In genomic region chr11:15807827-15808226, GRCh38 we compare ENCODE assay signal across 20 cellular contexts.
DNase-seq lines count a peak whose midpoint lies in the region; ATAC-seq, FAIRE-seq and TF ChIP-seq lines count a peak whose summit lies in the region.
"Had no signal": no experiment of that assay in that cellular context is flagged by ENCODE, and none has a peak within 500 bp of the region (broad histone marks: within the 10 kb centered on the region; RNA-seq: fewer than 3 reads in every experiment).

No MANE protein-coding gene starts in this region.

- intact Hi-C loops in K562 (cut with micrococcal nuclease) (no loop called here), ascending aorta (cut with DNase I) (no loop called here), upper lobe of right lung (cut with DNase I) (no loop called here)

- no peak overlapping the region for H3K4me3 ChIP-seq in K562
- no peak overlapping the region for H3K4me3 ChIP-seq in osteoblast (ENCODE audit: insufficient read depth, low read length)
- no peak overlapping the region for H3K4me3 ChIP-seq in ascending aorta
- H3K4me3 ChIP-seq in upper lobe of right lung, result no peak overlapping the region
- H3K4me3 ChIP-seq: A549, HAP-1 had no signal

- POLR2A ChIA-PET in K562 (lab: Yijun Ruan, JAX), result no interaction called here

- H3K36me3 ChIP-seq in K562 (ENCODE audit: control insufficient read depth, insufficient read depth, low read length) (no peaks in the 10 kb centered on the region), osteoblast (ENCODE audit: insufficient read depth, low read length) (no peaks in the 10 kb centered on the region), ascending aorta (no peaks in the 10 kb centered on the region), upper lobe of right lung (no peaks in the 10 kb centered on the region)
- H3K36me3 ChIP-seq: HAP-1 had no signal

- in situ Hi-C loops in K562 (cut with MboI), result no loop called here

- DNase-seq in NCI-H2227 (lab: John Stamatoyannopoulos, UW; ENCODE audit: unreplicated experiment) (peak; percentile 28), OCI-M1 (lab: John Stamatoyannopoulos, UW) (peak; percentile 45), K562 (ENCODE audit: extremely low read depth in 1 of 4, low spot score in 3 of 4) (no peak), osteoblast (ENCODE audit: insufficient read length, low spot score, missing footprints) (peak; percentile 51), ascending aorta (ENCODE audit: low spot score in 2 of 2) (no peak), upper lobe of right lung (no peak)
- DNase-seq: CD8-positive, alpha-beta T cell; COR-L47; DMS153; DMS79 treated with DMSO at 0.1 percent for 48 hours; EL; HFFc6 had no signal

- BruUV-seq in K562 (replicated peaks; lab: Mats Ljungman, UMichigan), result no TSS peak

- H3K79me2 ChIP-seq in K562 (ENCODE audit: control insufficient read depth, insufficient read depth, low read length) (no peaks in the 10 kb centered on the region), osteoblast (ENCODE audit: insufficient read depth, low read length) (no peaks in the 10 kb centered on the region)

- CTCF ChIA-PET in K562 (lab: Yijun Ruan, JAX; ENCODE audit: low intra/inter-chr PET ratio), result no interaction called here

- no peak for FAIRE-seq in K562 (lab: Jason Lieb, UNC)
- FAIRE-seq: A549, D721Med, G401.6, GM12891, H1 had no signal

- H3K27me3 ChIP-seq in K562 (ENCODE audit: control insufficient read depth in 2 of 2, insufficient read depth in 2 of 2, low read length in 2 of 2) (no peaks in the 10 kb centered on the region), osteoblast (ENCODE audit: insufficient read depth, low read length) (no peaks in the 10 kb centered on the region), ascending aorta (no peaks in the 10 kb centered on the region), upper lobe of right lung (no peaks in the 10 kb centered on the region)

- no peak for TF ChIP-seq EP300 in K562 (IDR thresholded peaks at IDR 0.05; ENCODE audit: low read length)

- no peak for TF ChIP-seq CTCF in K562 (IDR thresholded peaks at IDR 0.05 in 2 of 3, conservative IDR thresholded peaks at IDR 0.05 in 1 of 3; ENCODE audit: insufficient read depth in 2 of 3, low read depth in 1 of 3, low read length in 3 of 3)
- no peak for TF ChIP-seq CTCF in osteoblast (IDR thresholded peaks at IDR 0.05; ENCODE audit: extremely low read depth, low read depth, low read length)
- TF ChIP-seq CTCF in ascending aorta (IDR thresholded peaks at IDR 0.05), result no peak
- no peak for TF ChIP-seq CTCF in upper lobe of right lung (IDR thresholded peaks at IDR 0.05)

- H3K27ac ChIP-seq in K562 (ENCODE audit: extremely low read depth, low read depth, low read length), result no peak overlapping the region
- no peak overlapping the region for H3K27ac ChIP-seq in osteoblast (ENCODE audit: low read depth, low read length)
- no peak overlapping the region for H3K27ac ChIP-seq in ascending aorta
- H3K27ac ChIP-seq in upper lobe of right lung, result no peak overlapping the region
- H3K27ac ChIP-seq: A549, HL-60 had no signal

- ATAC-seq in K562 (peak; percentile 47), HG03442 (IDR thresholded peaks at IDR 0.05; ENCODE audit: unreplicated experiment) (no peak), upper lobe of right lung (no peak)
- ATAC-seq: A549; CD8-positive, alpha-beta T cell had no signal

- H2AFZ ChIP-seq in K562 (ENCODE audit: low read depth, low read length) (no peak overlapping the region), osteoblast (ENCODE audit: low read length) (no peak overlapping the region)

- H3K9me3 ChIP-seq in K562 (replicated peaks; ENCODE audit: control insufficient read depth, insufficient read depth, low read depth, low read length) (no peaks in the 10 kb centered on the region), osteoblast (ENCODE audit: low read depth, low read length) (no peaks in the 10 kb centered on the region), ascending aorta (no peaks in the 10 kb centered on the region), upper lobe of right lung (no peaks in the 10 kb centered on the region)
- H3K9me3 ChIP-seq: A549, HAP-1 had no signal

- no peak overlapping the region for H3K9ac ChIP-seq in K562 (ENCODE audit: insufficient read depth in 1 of 2, low read depth in 2 of 2, low read length in 2 of 2)

- H3K4me2 ChIP-seq in K562 (ENCODE audit: insufficient read depth, low read length) (no peak overlapping the region), osteoblast (ENCODE audit: insufficient read depth, low read length) (no peak overlapping the region)
- H3K4me2 ChIP-seq: A549 had no signal

- H4K20me1 ChIP-seq in K562 (replicated peaks; ENCODE audit: control insufficient read depth, insufficient read depth, low read length) (no peaks in the 10 kb centered on the region), osteoblast (ENCODE audit: insufficient read depth, low read length) (no peaks in the 10 kb centered on the region)

- TF ChIP-seq RAD21 in K562 (CRISPR knock-in tag; conservative IDR thresholded peaks at IDR 0.05 in 1 of 2, IDR thresholded peaks at IDR 0.05 in 1 of 2), result no peak

- H3K9me1 ChIP-seq in K562 (ENCODE audit: control insufficient read depth, insufficient read depth, low read length), result no peaks in the 10 kb centered on the region

- 0% methylated on average over 2 of the region's 2 CpGs for WGBS in K562 (ENCODE audit: insufficient coverage, low coverage, missing lambda C conversion rate)

- no peak for TF ChIP-seq POLR2A in K562 (conservative IDR thresholded peaks at IDR 0.05)

- H3K4me1 ChIP-seq in K562 (replicated peaks in 1 of 2; ENCODE audit: control insufficient read depth in 2 of 2, insufficient read depth in 2 of 2, low read length in 2 of 2) (no peaks in the 10 kb centered on the region), osteoblast (ENCODE audit: insufficient read depth, low read length) (peaks cover 11% of the 10 kb centered on the region), ascending aorta (no peaks in the 10 kb centered on the region), upper lobe of right lung (no peaks in the 10 kb centered on the region)
- H3K4me1 ChIP-seq: A549, HAP-1 had no signal

TF ChIP-seq in K562, 482 proteins besides CTCF, POLR2A, EP300 and RAD21:
- TF ChIP-seq ZFPM2 (CRISPR knock-in tag; IDR thresholded peaks at IDR 0.05) (no peak), ZNF239 (CRISPR knock-in tag; IDR thresholded peaks at IDR 0.05) (peak; percentile 88), ATF3 (IDR thresholded peaks at IDR 0.05) (peak; percentile 72), ATF3 (CRISPR knock-in tag; conservative IDR thresholded peaks at IDR 0.05) (no peak), TEAD4 (IDR thresholded peaks at IDR 0.05; ENCODE audit: low read length) (peak; percentile 12; the same call in 1 of the 2 replicates), TEAD4 (CRISPR knock-in tag; IDR thresholded peaks at IDR 0.05; ENCODE audit: borderline replicate concordance) (no peak), CEBPG (CRISPR knock-in tag; IDR thresholded peaks at IDR 0.05) (no peak), CEBPG (tag; conservative IDR thresholded peaks at IDR 0.05 in 1 of 2, IDR thresholded peaks at IDR 0.05 in 1 of 2) (peak; percentile 67 to 83), ZKSCAN8 (CRISPR knock-in tag; IDR thresholded peaks at IDR 0.05) (peak; percentile 78; the same call in 1 of the 2 replicates)

Comparison
In these comparisons a context has a peak if more than half of its experiments do, and no peak if none do; other contexts are left out.
1. DNase-seq: peak in NCI-H2227 (single experiment), OCI-M1 (single experiment) and osteoblast (single experiment); none in K562 (0 of 4), ascending aorta (0 of 2) and upper lobe of right lung (single experiment).